Comparison of ENCODE assay signal across 1 cellular context in the genomic region with DNA sequence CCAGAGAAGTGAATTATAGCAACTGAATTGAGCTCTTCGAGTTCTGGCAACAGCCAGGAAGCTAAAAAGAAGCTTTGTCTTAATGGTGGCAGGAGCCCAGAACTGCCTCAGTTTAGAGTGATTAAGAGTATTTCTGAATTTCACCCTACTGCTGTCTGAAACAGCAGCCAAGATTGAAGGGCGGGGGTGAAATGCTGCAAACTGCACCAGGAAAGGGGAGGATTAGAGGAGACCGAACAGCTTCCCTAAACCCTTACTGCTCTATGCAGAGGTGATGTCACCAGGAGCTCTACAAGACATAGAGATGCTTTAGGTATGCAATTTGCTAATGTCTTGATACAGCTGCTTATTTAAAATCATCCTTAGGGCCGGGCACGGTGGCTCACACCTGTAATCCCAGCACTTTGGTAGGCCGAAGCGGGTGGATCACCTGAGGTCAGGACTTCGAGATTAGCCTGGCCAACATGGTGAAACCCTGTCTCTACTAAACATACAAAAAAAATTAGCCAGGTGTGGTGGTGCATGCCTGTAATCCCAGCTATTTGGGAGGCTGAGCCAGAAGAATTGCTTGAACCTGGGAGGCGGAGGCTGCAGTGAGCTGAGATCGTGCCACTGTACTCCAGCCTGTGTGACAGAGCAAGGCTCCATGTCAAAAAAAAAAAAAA.
TF ChIP-seq lines count a peak whose summit lies in the region.
"Not testable (repeated sequence)": the region's sequence is repeated elsewhere in the genome, so short reads cannot be mapped to it uniquely, and the experiment has no call there.

No MANE protein-coding gene starts in this region.

TF ChIP-seq in K562, 482 proteins besides CTCF, POLR2A, EP300 and RAD21 (continued from another document):
- TF ChIP-seq, protein P1, sequence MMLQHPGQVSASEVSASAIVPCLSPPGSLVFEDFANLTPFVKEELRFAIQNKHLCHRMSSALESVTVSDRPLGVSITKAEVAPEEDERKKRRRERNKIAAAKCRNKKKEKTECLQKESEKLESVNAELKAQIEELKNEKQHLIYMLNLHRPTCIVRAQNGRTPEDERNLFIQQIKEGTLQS (IDR thresholded peaks at IDR 0.05), result peak; percentile 81
- TF ChIP-seq, protein P1 (CRISPR knock-in tag; conservative IDR thresholded peaks at IDR 0.05), result 0 out of 2 replicates have a peak, but pooled peaks have one; percentile 26
- TF ChIP-seq, protein P2, sequence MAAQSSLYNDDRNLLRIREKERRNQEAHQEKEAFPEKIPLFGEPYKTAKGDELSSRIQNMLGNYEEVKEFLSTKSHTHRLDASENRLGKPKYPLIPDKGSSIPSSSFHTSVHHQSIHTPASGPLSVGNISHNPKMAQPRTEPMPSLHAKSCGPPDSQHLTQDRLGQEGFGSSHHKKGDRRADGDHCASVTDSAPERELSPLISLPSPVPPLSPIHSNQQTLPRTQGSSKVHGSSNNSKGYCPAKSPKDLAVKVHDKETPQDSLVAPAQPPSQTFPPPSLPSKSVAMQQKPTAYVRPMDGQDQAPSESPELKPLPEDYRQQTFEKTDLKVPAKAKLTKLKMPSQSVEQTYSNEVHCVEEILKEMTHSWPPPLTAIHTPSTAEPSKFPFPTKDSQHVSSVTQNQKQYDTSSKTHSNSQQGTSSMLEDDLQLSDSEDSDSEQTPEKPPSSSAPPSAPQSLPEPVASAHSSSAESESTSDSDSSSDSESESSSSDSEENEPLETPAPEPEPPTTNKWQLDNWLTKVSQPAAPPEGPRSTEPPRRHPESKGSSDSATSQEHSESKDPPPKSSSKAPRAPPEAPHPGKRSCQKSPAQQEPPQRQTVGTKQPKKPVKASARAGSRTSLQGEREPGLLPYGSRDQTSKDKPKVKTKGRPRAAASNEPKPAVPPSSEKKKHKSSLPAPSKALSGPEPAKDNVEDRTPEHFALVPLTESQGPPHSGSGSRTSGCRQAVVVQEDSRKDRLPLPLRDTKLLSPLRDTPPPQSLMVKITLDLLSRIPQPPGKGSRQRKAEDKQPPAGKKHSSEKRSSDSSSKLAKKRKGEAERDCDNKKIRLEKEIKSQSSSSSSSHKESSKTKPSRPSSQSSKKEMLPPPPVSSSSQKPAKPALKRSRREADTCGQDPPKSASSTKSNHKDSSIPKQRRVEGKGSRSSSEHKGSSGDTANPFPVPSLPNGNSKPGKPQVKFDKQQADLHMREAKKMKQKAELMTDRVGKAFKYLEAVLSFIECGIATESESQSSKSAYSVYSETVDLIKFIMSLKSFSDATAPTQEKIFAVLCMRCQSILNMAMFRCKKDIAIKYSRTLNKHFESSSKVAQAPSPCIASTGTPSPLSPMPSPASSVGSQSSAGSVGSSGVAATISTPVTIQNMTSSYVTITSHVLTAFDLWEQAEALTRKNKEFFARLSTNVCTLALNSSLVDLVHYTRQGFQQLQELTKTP (IDR thresholded peaks at IDR 0.05; ENCODE audit: low read depth in 1 of 2, partially characterized antibody in 2 of 2), result peak; percentile 6 to 18
- TF ChIP-seq ZNF212 (CRISPR knock-in tag; IDR thresholded peaks at IDR 0.05), result 0 out of 2 replicates have a peak, but pooled peaks have one; percentile 15
- peak; percentile 49; the same call in 1 of the 2 replicates for TF ChIP-seq MEF2D (tag; conservative IDR thresholded peaks at IDR 0.05; ENCODE audit: low read depth)
- peak; percentile 58 for TF ChIP-seq ATF7 (IDR thresholded peaks at IDR 0.05)
- 0 out of 2 replicates have a peak, but pooled peaks have one; percentile 3 for TF ChIP-seq CXXC5 (CRISPR knock-in tag; IDR thresholded peaks at IDR 0.05)
- TF ChIP-seq NR4A1 (CRISPR knock-in tag; IDR thresholded peaks at IDR 0.05), result not testable (repeated sequence)
- peak; percentile 18; the same call in 1 of the 2 replicates for TF ChIP-seq NR4A1 (tag; IDR thresholded peaks at IDR 0.05)
- 0 out of 2 replicates have a peak, but pooled peaks have one; percentile 44 for TF ChIP-seq KLF6 (CRISPR knock-in tag; IDR thresholded peaks at IDR 0.05; ENCODE audit: borderline replicate concordance)
- TF ChIP-seq ZNF583 (CRISPR knock-in tag; IDR thresholded peaks at IDR 0.05), result peak; percentile 65; the same call in 1 of the 2 replicates
- TF ChIP-seq JUND (IDR thresholded peaks at IDR 0.05; ENCODE audit: borderline replicate concordance, low read depth, low read length), result peak; percentile 27; the same call in 1 of the 2 replicates
- TF ChIP-seq JUND (tag; IDR thresholded peaks at IDR 0.05; ENCODE audit: borderline replicate concordance, low read depth, low read length), result peak; percentile 69; the same call in 1 of the 3 replicates
- TF ChIP-seq CTBP1 (IDR thresholded peaks at IDR 0.05; ENCODE audit: borderline replicate concordance), result peak; percentile 32; the same call in 1 of the 2 replicates
- 0 out of 2 replicates have a peak, but pooled peaks have one; percentile 36 for TF ChIP-seq ZNF263 (CRISPR knock-in tag; IDR thresholded peaks at IDR 0.05; ENCODE audit: borderline replicate concordance)
- 0 out of 2 replicates have a peak, but pooled peaks have one; percentile 5 for TF ChIP-seq CEBPB (tag; IDR thresholded peaks at IDR 0.05)
- TF ChIP-seq SMARCA5 (IDR thresholded peaks at IDR 0.05), result peak; percentile 55; the same call in 1 of the 2 replicates
- peak; percentile 59; the same call in 1 of the 2 replicates for TF ChIP-seq ZNF766 (CRISPR knock-in tag; conservative IDR thresholded peaks at IDR 0.05)
- TF ChIP-seq DEAF1 (CRISPR knock-in tag; IDR thresholded peaks at IDR 0.05), result 0 out of 2 replicates have a peak, but pooled peaks have one; percentile 3
TF ChIP-seq in K562: peak in this region for 20; not testable (repeated sequence) for 462.
